ENCODE assay signal across 8 cellular contexts in genomic region chr7:33039257-33039904, GRCh38. TPM values are rescaled to one million over a fixed set of nuclear protein-coding genes. Genes with fewer than 3 reads are reported as not detected.
DNase-seq lines count a peak whose midpoint lies in the region; ATAC-seq, FAIRE-seq and TF ChIP-seq lines count a peak whose summit lies in the region.

No MANE protein-coding gene starts in this region.

- peak overlapping the region; percentile 9 to 58 (median 36) for H3K4me3 ChIP-seq in transverse colon

- H3K4me3 Mint-ChIP-seq in activated CD4-positive, alpha-beta memory T cell treated with anti-CD3 and anti-CD28 coated beads for 36 hours, result peak overlapping the region; percentile 79

- H3K36me3 Mint-ChIP-seq in activated CD4-positive, alpha-beta memory T cell treated with anti-CD3 and anti-CD28 coated beads for 36 hours, result peaks cover 7% of the 10 kb centered on the region

- peak overlapping the region; percentile 79 for H3K27ac Mint-ChIP-seq in activated CD4-positive, alpha-beta memory T cell treated with anti-CD3 and anti-CD28 coated beads for 36 hours

- ATAC-seq in HG02973 (IDR thresholded peaks at IDR 0.05; ENCODE audit: unreplicated experiment), result peak; percentile 36
- ATAC-seq in activated CD4-positive, CD25-positive, alpha-beta regulatory T cell treated with anti-CD3 and anti-CD28 coated beads, Interleukin-2, amount 50 U/mL, for 24 hours, result no peak

- no peaks in the 10 kb centered on the region for H3K9me3 Mint-ChIP-seq in activated CD4-positive, alpha-beta memory T cell treated with anti-CD3 and anti-CD28 coated beads for 36 hours

- FAIRE-seq in GM12892 (lab: Jason Lieb, UNC), result peak; percentile 53

- POLR2A ChIA-PET in activated CD4-positive, alpha-beta memory T cell treated with anti-CD3 and anti-CD28 coated beads for 36 hours (lab: Charles Lee), result interaction anchor here (0.6 to 2.5 kb wide), 2 partner anchors 68 to 147 kb away, joined by 3 to 12 read pairs; no protein-coding TSS in a partner anchor

- 6% methylated on average over 5 of the region's 5 CpGs for WGBS in transverse colon (ENCODE audit: low coverage in 1 of 2), 2 donors

- intact Hi-C loops in activated CD4-positive, alpha-beta memory T cell treated with anti-CD3 and anti-CD28 coated beads for 36 hours (cut with micrococcal nuclease), result loop anchor here (1.0 kb wide), 1 partner anchor 23 kb away; the partner anchor contains the start of gene NT5C3A
- intact Hi-C loops in transverse colon (cut with DNase I; ENCODE audit: low total_unique reads), result no loop called here

- H3K36me3 ChIP-seq in transverse colon, result no peaks in the 10 kb centered on the region

- in situ Hi-C loops in transverse colon (cut with MboI; ENCODE audit: low pct_ligation_motif_present in 1 of 4, low pct_unique_long_range_greater_than_20kb in 1 of 4, low sequenced_read_pairs in 3 of 4), result no loop called here

- TF ChIP-seq CTCF in transverse colon (IDR thresholded peaks at IDR 0.05), result no peak

- TF ChIP-seq POLR2A in GM12892 (IDR thresholded peaks at IDR 0.05; ENCODE audit: low read depth, low read length) (no peak), transverse colon (IDR thresholded peaks at IDR 0.05) (no peak)

- TF ChIP-seq EP300 in transverse colon (IDR thresholded peaks at IDR 0.05; ENCODE audit: low read depth), result no peak

- peaks cover 63% of the 10 kb centered on the region for H3K4me1 Mint-ChIP-seq in activated CD4-positive, alpha-beta memory T cell treated with anti-CD3 and anti-CD28 coated beads for 36 hours (ENCODE audit: low read depth)

- no peaks in the 10 kb centered on the region for H3K27me3 ChIP-seq in transverse colon

- peaks cover 9 to 72% (median 31%) of the 10 kb centered on the region in 4 donors for H3K4me1 ChIP-seq in transverse colon

- H3K27ac ChIP-seq in transverse colon, result peak overlapping the region; percentile 53 to 89 (median 80)

- CTCF ChIA-PET in activated CD4-positive, alpha-beta memory T cell treated with anti-CD3 and anti-CD28 coated beads for 36 hours (lab: Charles Lee), result interaction anchor here (0.7 to 3.2 kb wide), 8 partner anchors 10 to 507 kb away, joined by 3 to 20 read pairs (median 6); partner anchors contain the start of gene RP9

- DNase-seq in GM12892 (ENCODE audit: insufficient read length) (no peak), iris pigment epithelial cell (ENCODE audit: low read depth) (peak; percentile 33), transverse colon (no peak)
- no peak for DNase-seq in activated CD4-positive, alpha-beta memory T cell treated with anti-CD3 and anti-CD28 coated beads for 36 hours
- no peak for DNase-seq in stimulated activated CD4-positive, alpha-beta T cell treated with anti-CD3 and anti-CD28 coated beads, Interleukin-4, amount 100 ng/mL, for 24 hours
- DNase-seq in activated CD4-positive, alpha-beta T cell treated with anti-CD3 and anti-CD28 coated beads for 48 hours, result no peak

- H3K27me3 Mint-ChIP-seq in activated CD4-positive, alpha-beta memory T cell treated with anti-CD3 and anti-CD28 coated beads for 36 hours, result no peaks in the 10 kb centered on the region

- no peaks in the 10 kb centered on the region for H3K9me3 ChIP-seq in transverse colon

RNA-seq across cellular contexts. Expression of gene NT5C3A, which starts 23.2 kb away (rescaled TPM):
- polyA plus RNA-seq in GM12892 (2012; ENCODE audit: missing spikeins), result 55.8 TPM
- total RNA-seq in activated CD4-positive, alpha-beta memory T cell treated with anti-CD3 and anti-CD28 coated beads for 36 hours, result 10 to 100 TPM; 38.5 to 42.8 TPM
- 100 to 1,000 TPM in 1 of 4 donors, 10 to 100 TPM in 2, 1 to 10 TPM in 1; 9.0 to 115 (median 55.7) TPM for total RNA-seq in transverse colon
